In genomic region chr1:231625975-231626534, GRCh38 we compare ENCODE assay signal across 8 cellular contexts. TPM values are rescaled to one million over a fixed set of nuclear protein-coding genes. Genes with fewer than 3 reads are reported as not detected.
DNase-seq lines count a peak whose midpoint lies in the region; ATAC-seq and TF ChIP-seq lines count a peak whose summit lies in the region.

No MANE protein-coding gene starts in this region.

- ATAC-seq in activated naive CD8-positive, alpha-beta T cell treated with anti-CD3 and anti-CD28 coated beads, Interleukin-2, amount 50 U/mL, for 24 hours = no peak
- ATAC-seq in lower lobe of right lung (no peak), upper lobe of right lung (no peak)

- no peak for DNase-seq in activated naive CD4-positive, alpha-beta T cell treated with anti-CD3 and anti-CD28 coated beads, Interleukin-2, amount 10 ng/mL, durations not matched to agents 7 days and 5 days
- DNase-seq in activated naive CD4-positive, alpha-beta T cell treated with Interleukin-2 at 50 U/mL for 16 hours = no peak
- DNase-seq in activated naive CD8-positive, alpha-beta T cell treated with anti-CD3 and anti-CD28 coated beads, Interleukin-2, amount 50 U/mL, for 24 hours = no peak
- no peak for DNase-seq in lower lobe of right lung
- DNase-seq in upper lobe of right lung = no peak
- no peak for DNase-seq in NCI-H226
- DNase-seq in HK-2 (ENCODE audit: unreplicated experiment) = no peak
- DNase-seq in NCI-H1436 treated with DMSO at 0.1 percent for 48 hours (lab: John Stamatoyannopoulos, UW) = no peak

- H3K27ac ChIP-seq in lower lobe of right lung (peak overlapping the region; percentile 21), upper lobe of right lung (peak overlapping the region; percentile 30)

- H3K9me3 ChIP-seq in lower lobe of right lung = no peaks in the 10 kb centered on the region
- H3K9me3 ChIP-seq in upper lobe of right lung = no peaks in the 10 kb centered on the region

- peaks cover 37% of the 10 kb centered on the region for H3K4me1 Mint-ChIP-seq in activated naive CD4-positive, alpha-beta T cell treated with anti-CD3 and anti-CD28 coated beads, Interleukin-2, amount 10 ng/mL, durations not matched to agents 7 days and 5 days
- H3K4me1 Mint-ChIP-seq in activated naive CD8-positive, alpha-beta T cell treated with anti-CD3 and anti-CD28 coated beads, Interleukin-2, amount 50 U/mL, for 24 hours = peaks cover 32% of the 10 kb centered on the region

- no peak for TF ChIP-seq CTCF in lower lobe of right lung (IDR thresholded peaks at IDR 0.05)
- no peak for TF ChIP-seq CTCF in upper lobe of right lung (IDR thresholded peaks at IDR 0.05)

- H3K4me3 ChIP-seq in lower lobe of right lung = peak overlapping the region; percentile 81
- peak overlapping the region; percentile 94 for H3K4me3 ChIP-seq in upper lobe of right lung

- H3K27me3 ChIP-seq in lower lobe of right lung (ENCODE audit: low read depth) (no peaks in the 10 kb centered on the region), upper lobe of right lung (no peaks in the 10 kb centered on the region)

- no peaks in the 10 kb centered on the region for H3K9me3 Mint-ChIP-seq in activated naive CD4-positive, alpha-beta T cell treated with anti-CD3 and anti-CD28 coated beads, Interleukin-2, amount 10 ng/mL, durations not matched to agents 7 days and 5 days
- no peaks in the 10 kb centered on the region for H3K9me3 Mint-ChIP-seq in activated naive CD8-positive, alpha-beta T cell treated with anti-CD3 and anti-CD28 coated beads, Interleukin-2, amount 50 U/mL, for 24 hours

- intact Hi-C loops in lower lobe of right lung (cut with DNase I) = no loop called here
- intact Hi-C loops in upper lobe of right lung (cut with DNase I) = no loop called here

- H3K36me3 Mint-ChIP-seq in activated naive CD4-positive, alpha-beta T cell treated with anti-CD3 and anti-CD28 coated beads, Interleukin-2, amount 10 ng/mL, durations not matched to agents 7 days and 5 days = peaks cover 4% of the 10 kb centered on the region
- H3K36me3 Mint-ChIP-seq in activated naive CD8-positive, alpha-beta T cell treated with anti-CD3 and anti-CD28 coated beads, Interleukin-2, amount 50 U/mL, for 24 hours (ENCODE audit: low read depth) = no peaks in the 10 kb centered on the region

- H3K27ac Mint-ChIP-seq in activated naive CD4-positive, alpha-beta T cell treated with anti-CD3 and anti-CD28 coated beads, Interleukin-2, amount 10 ng/mL, durations not matched to agents 7 days and 5 days = peak overlapping the region; percentile 90
- peak overlapping the region; percentile 74 for H3K27ac Mint-ChIP-seq in activated naive CD8-positive, alpha-beta T cell treated with anti-CD3 and anti-CD28 coated beads, Interleukin-2, amount 50 U/mL, for 24 hours

- peak overlapping the region; percentile 85 for H3K4me3 Mint-ChIP-seq in activated naive CD4-positive, alpha-beta T cell treated with anti-CD3 and anti-CD28 coated beads, Interleukin-2, amount 10 ng/mL, durations not matched to agents 7 days and 5 days
- peak overlapping the region; percentile 85 for H3K4me3 Mint-ChIP-seq in activated naive CD8-positive, alpha-beta T cell treated with anti-CD3 and anti-CD28 coated beads, Interleukin-2, amount 50 U/mL, for 24 hours

- CTCF ChIA-PET in activated naive CD4-positive, alpha-beta T cell treated with anti-CD3 and anti-CD28 coated beads, Interleukin-2, amount 10 ng/mL, durations not matched to agents 7 days and 5 days (lab: Charles Lee) = interaction anchor here (1.1 to 1.3 kb wide), 3 partner anchors 10 to 131 kb away, joined by 3 to 4 read pairs (median 3); no protein-coding TSS in a partner anchor

- H3K36me3 ChIP-seq in lower lobe of right lung (no peaks in the 10 kb centered on the region), upper lobe of right lung (no peaks in the 10 kb centered on the region)

- peaks cover 38% of the 10 kb centered on the region for H3K27me3 Mint-ChIP-seq in activated naive CD4-positive, alpha-beta T cell treated with anti-CD3 and anti-CD28 coated beads, Interleukin-2, amount 10 ng/mL, durations not matched to agents 7 days and 5 days
- H3K27me3 Mint-ChIP-seq in activated naive CD8-positive, alpha-beta T cell treated with anti-CD3 and anti-CD28 coated beads, Interleukin-2, amount 50 U/mL, for 24 hours = no peaks in the 10 kb centered on the region

- H3K4me1 ChIP-seq in lower lobe of right lung = peaks cover 11% of the 10 kb centered on the region
- peaks cover 27% of the 10 kb centered on the region for H3K4me1 ChIP-seq in upper lobe of right lung

RNA-seq across cellular contexts. Expression of gene DISC1, which starts 0.5 kb away (rescaled TPM):
- 13.6 TPM for total RNA-seq in lower lobe of right lung
- 9.5 TPM for total RNA-seq in upper lobe of right lung
